Comparison of ENCODE assay signal across 8 cellular contexts in the genomic region with DNA sequence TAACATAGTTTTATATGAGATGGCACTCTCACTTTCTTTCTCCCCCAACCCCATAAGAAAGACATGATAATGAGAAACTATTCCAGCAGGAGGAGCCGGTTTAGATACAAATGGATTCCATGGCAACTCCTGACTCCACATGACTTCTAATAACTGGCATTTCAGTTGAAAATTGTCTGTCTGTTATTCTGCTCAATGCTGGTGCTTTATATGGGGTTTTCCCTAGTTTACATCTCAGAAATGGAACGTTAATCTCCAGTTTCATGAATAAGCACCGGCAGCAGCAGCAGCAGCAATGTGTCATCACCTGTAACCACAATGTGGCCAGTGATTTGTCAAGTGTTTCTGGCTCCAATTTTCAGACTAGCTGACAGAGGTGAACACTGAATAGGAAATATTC. TPM values are rescaled to one million over a fixed set of nuclear protein-coding genes. Genes with fewer than 3 reads are reported as not detected.
DNase-seq lines count a peak whose midpoint lies in the region; ATAC-seq lines count a peak whose summit lies in the region.

No MANE protein-coding gene starts in this region.

- H3K4me3 ChIP-seq in SJSA1, result no peak overlapping the region
- no peak overlapping the region for H3K4me3 ChIP-seq in CD8-positive, alpha-beta memory T cell (ENCODE audit: low read length)

- no peaks in the 10 kb centered on the region for H3K27me3 ChIP-seq in SJSA1 (replicated peaks)
- peaks cover 27% of the 10 kb centered on the region for H3K27me3 ChIP-seq in CD8-positive, alpha-beta memory T cell (ENCODE audit: insufficient read depth, low read length, poor library complexity, severe bottlenecking)

- no peaks in the 10 kb centered on the region for H3K9me3 ChIP-seq in SJSA1 (replicated peaks)
- H3K9me3 ChIP-seq in CD8-positive, alpha-beta memory T cell (ENCODE audit: low read length), result no peaks in the 10 kb centered on the region

- H3K27ac ChIP-seq in SJSA1, result peak overlapping the region; percentile 11; the same call in 1 of the 2 replicates
- no peak overlapping the region for H3K27ac ChIP-seq in CD8-positive, alpha-beta memory T cell (ENCODE audit: low read depth, low read length)

- peaks cover 0 to 10% (median 6%) of the 10 kb centered on the region in 5 donors for H3K9me3 Mint-ChIP-seq in CD8-positive, alpha-beta memory T cell

- peaks cover 41 to 76% of the 10 kb centered on the region in 2 donors for H3K27me3 Mint-ChIP-seq in CD8-positive, alpha-beta memory T cell

- intact Hi-C loops in left colon (cut with DNase I, micrococcal nuclease) (no loop called here), left cardiac atrium (cut with DNase I) (loop anchor here in 1 of 2 donors (10.0 kb wide), 1 partner anchor 598 kb away; no protein-coding TSS in a partner anchor), cardiac septum (cut with DNase I) (no loop called here)

- peaks cover 3 to 7% (median 5%) of the 10 kb centered on the region in 3 donors for H3K4me1 Mint-ChIP-seq in CD8-positive, alpha-beta memory T cell

- CTCF ChIA-PET in CD8-positive, alpha-beta memory T cell (lab: Charles Lee), result no interaction called here

- no peaks in the 10 kb centered on the region for H3K36me3 ChIP-seq in SJSA1
- no peaks in the 10 kb centered on the region for H3K36me3 ChIP-seq in CD8-positive, alpha-beta memory T cell (ENCODE audit: insufficient read depth, low read length)

- no peak overlapping the region for H3K4me3 Mint-ChIP-seq in CD8-positive, alpha-beta memory T cell

- H3K27ac Mint-ChIP-seq in CD8-positive, alpha-beta memory T cell, result no peak overlapping the region

- peaks cover 30% of the 10 kb centered on the region for H3K4me1 ChIP-seq in SJSA1 (replicated peaks)
- H3K4me1 ChIP-seq in CD8-positive, alpha-beta memory T cell (ENCODE audit: insufficient read depth, low read length), result no peaks in the 10 kb centered on the region

- H3K36me3 Mint-ChIP-seq in CD8-positive, alpha-beta memory T cell, result peaks cover 0 to 3% (median 0%) of the 10 kb centered on the region in 3 donors

- POLR2A ChIA-PET in CD8-positive, alpha-beta memory T cell (lab: Charles Lee), result no interaction called here

- ATAC-seq in GM19023 (IDR thresholded peaks at IDR 0.05; ENCODE audit: unreplicated experiment) (peak; percentile 87), HG03025 (IDR thresholded peaks at IDR 0.05; ENCODE audit: low FRiP score, unreplicated experiment) (peak; percentile 89), left colon (no peak), left cardiac atrium (no peak)

- DNase-seq in A172 (ENCODE audit: low spot score), result peak; percentile 81
- peak in 1 of 2 experiments; percentile 62 for DNase-seq in SJSA1 (ENCODE audit: low read depth in 1 of 2, low spot score in 2 of 2)
- no peak for DNase-seq in left colon
- no peak for DNase-seq in CD8-positive, alpha-beta memory T cell
- DNase-seq in left cardiac atrium, result no peak
- no peak for DNase-seq in cardiac septum (ENCODE audit: low spot score)

RNA-seq across cellular contexts. Expression of a gene that starts 8.0 kb away (rescaled TPM):
- total RNA-seq in A172 (2014; rRNA removed; shearing (Covaris generic)), result not detected in 2 replicates
- 1.1 and 1.6 TPM in 2 replicates for total RNA-seq in SJSA1 (2014; rRNA removed; shearing (Covaris generic))
- not detected for total RNA-seq in left colon
- total RNA-seq in CD8-positive, alpha-beta memory T cell, result not detected
- not detected for polyA plus RNA-seq in CD8-positive, alpha-beta memory T cell
- not detected for total RNA-seq in left cardiac atrium
- total RNA-seq in cardiac septum, result 0.16 TPM

Comparison
In these comparisons a context has a peak if more than half of its experiments do, and no peak if none do; other contexts are left out.
1. ATAC-seq: peak in GM19023 (single experiment) and HG03025 (single experiment); none in left colon (single experiment) and left cardiac atrium (0 of 2).